In genomic region chr19:49929611-49930482, GRCh38 we compare ENCODE assay signal across 8 cellular contexts. TPM values are rescaled to one million over a fixed set of nuclear protein-coding genes. Genes with fewer than 3 reads are reported as not detected.
DNase-seq lines count a peak whose midpoint lies in the region; ATAC-seq and TF ChIP-seq lines count a peak whose summit lies in the region.

No MANE protein-coding gene starts in this region.

- peak overlapping the region; percentile 87 for H3K4me2 ChIP-seq in fibroblast of lung (ENCODE audit: extremely low read depth, insufficient read depth, low read length)

- H3K4me3 ChIP-seq in Peyer's patch (peak overlapping the region; percentile 71 to 93 (median 90)), fibroblast of lung (replicated peaks in 1 of 4; ENCODE audit: control extremely low read depth in 1 of 4, insufficient read depth in 1 of 4, low read depth in 3 of 4, low read length in 4 of 4) (peak overlapping the region; percentile 37 to 95 (median 84))
- H3K4me3 ChIP-seq in naive thymus-derived CD4-positive, alpha-beta T cell (ENCODE audit: low read length), result peak overlapping the region; percentile 100

- peak; percentile 64 for ATAC-seq in GM21786 (IDR thresholded peaks at IDR 0.05; ENCODE audit: unreplicated experiment)
- peak; percentile 92 for ATAC-seq in naive thymus-derived CD4-positive, alpha-beta T cell
- peak; percentile 94 for ATAC-seq in stimulated activated memory B cell treated with anti-CD40 and anti-IgM and Interleukin-4, amounts not matched to agents 10 μg/mL and 1 μg/mL and 100 μg/mL, for 72 hours

- peak overlapping the region; percentile 96 to 99 (median 97) for H3K27ac Mint-ChIP-seq in naive thymus-derived CD4-positive, alpha-beta T cell
- H3K27ac Mint-ChIP-seq in stimulated activated memory B cell treated with anti-CD40 and anti-IgM and Interleukin-4, amounts not matched to agents 10 μg/mL and 1 μg/mL and 100 μg/mL, for 72 hours, result peak overlapping the region; percentile 95

- H3K36me3 Mint-ChIP-seq in naive thymus-derived CD4-positive, alpha-beta T cell, result peaks cover 0 to 57% (median 11%) of the 10 kb centered on the region in 5 donors
- H3K36me3 Mint-ChIP-seq in stimulated activated memory B cell treated with anti-CD40 and anti-IgM and Interleukin-4, amounts not matched to agents 10 μg/mL and 1 μg/mL and 100 μg/mL, for 72 hours, result peaks cover 69% of the 10 kb centered on the region

- H4K20me1 ChIP-seq in fibroblast of lung (ENCODE audit: control insufficient read depth, extremely low read depth, insufficient read depth, low read length), result no peaks in the 10 kb centered on the region

- H3K27me3 ChIP-seq in Peyer's patch, result no peaks in the 10 kb centered on the region
- H3K27me3 ChIP-seq in fibroblast of lung (ENCODE audit: control insufficient read depth, insufficient read depth, low read length), result no peaks in the 10 kb centered on the region
- H3K27me3 ChIP-seq in naive thymus-derived CD4-positive, alpha-beta T cell (ENCODE audit: control insufficient read depth in 2 of 2, insufficient read depth in 2 of 2, low read length in 2 of 2), result no peaks in the 10 kb centered on the region

- DNase-seq in DMS79 (lab: John Stamatoyannopoulos, UW) (peak; percentile 91), Peyer's patch (peak; percentile 89 to 96 (median 94)), activated T-helper 1 cell treated with Interleukin-2 at 50 U/mL for 16 hours (ENCODE audit: low read depth) (peak; percentile 78), fibroblast of lung (ENCODE audit: low read depth in 2 of 2) (peak; percentile 94 to 98)
- DNase-seq in naive thymus-derived CD4-positive, alpha-beta T cell, result peak in 8 of 9 donors; percentile 88 to 97 (median 96)

- H3K36me3 ChIP-seq in KOPT-K1 (ENCODE audit: insufficient read depth, low read length) (peaks cover 31% of the 10 kb centered on the region), Peyer's patch (peaks cover 0 to 8% (median 0%) of the 10 kb centered on the region in 3 donors), fibroblast of lung (ENCODE audit: control insufficient read depth, insufficient read depth, low read length) (peaks cover 10% of the 10 kb centered on the region)
- peaks cover 0 to 18% (median 4%) of the 10 kb centered on the region in 3 experiments for H3K36me3 ChIP-seq in naive thymus-derived CD4-positive, alpha-beta T cell (ENCODE audit: control insufficient read depth in 2 of 3, insufficient read depth in 3 of 3, low read length in 3 of 3)

- peaks cover 0 to 24% (median 5%) of the 10 kb centered on the region in 4 donors for H3K4me1 ChIP-seq in Peyer's patch
- H3K4me1 ChIP-seq in fibroblast of lung (ENCODE audit: control insufficient read depth, extremely low read depth, insufficient read depth, low read length), result peaks cover 9% of the 10 kb centered on the region
- peaks cover 34 to 35% of the 10 kb centered on the region in 2 donors for H3K4me1 ChIP-seq in naive thymus-derived CD4-positive, alpha-beta T cell (ENCODE audit: control insufficient read depth in 2 of 2, insufficient read depth in 2 of 2, low read length in 2 of 2)

- peaks cover 38% of the 10 kb centered on the region for H3K79me2 ChIP-seq in fibroblast of lung (ENCODE audit: control insufficient read depth, insufficient read depth, low read length)

- peak overlapping the region; percentile 67 for H3K9ac ChIP-seq in fibroblast of lung (ENCODE audit: insufficient read depth, low read length)

- H3K27me3 Mint-ChIP-seq in naive thymus-derived CD4-positive, alpha-beta T cell, result peaks cover 0 to 3% (median 0%) of the 10 kb centered on the region in 5 donors
- H3K27me3 Mint-ChIP-seq in stimulated activated memory B cell treated with anti-CD40 and anti-IgM and Interleukin-4, amounts not matched to agents 10 μg/mL and 1 μg/mL and 100 μg/mL, for 72 hours, result no peaks in the 10 kb centered on the region

- H3K9me3 Mint-ChIP-seq in naive thymus-derived CD4-positive, alpha-beta T cell, result peaks cover 0 to 16% (median 3%) of the 10 kb centered on the region in 11 donors
- peaks cover 8% of the 10 kb centered on the region for H3K9me3 Mint-ChIP-seq in stimulated activated memory B cell treated with anti-CD40 and anti-IgM and Interleukin-4, amounts not matched to agents 10 μg/mL and 1 μg/mL and 100 μg/mL, for 72 hours

- H2AFZ ChIP-seq in fibroblast of lung (ENCODE audit: low read length), result peak overlapping the region; percentile 52

- TF ChIP-seq CTCF in Peyer's patch (IDR thresholded peaks at IDR 0.05) (peak in 3 of 6 experiments; percentile 30 to 37 (median 31)), fibroblast of lung (conservative IDR thresholded peaks at IDR 0.05 in 1 of 2, IDR thresholded peaks at IDR 0.05 in 1 of 2; ENCODE audit: low read depth in 1 of 2, low read length in 2 of 2) (peak in 1 of 2 donors; percentile 8)

- POLR2A ChIA-PET in naive thymus-derived CD4-positive, alpha-beta T cell (lab: Charles Lee), result interaction anchor here (0.6 to 3.7 kb wide), 18 partner anchors 8 to 875 kb away, joined by 3 to 30 read pairs (median 3); partner anchors contain the start of genes AKT1S1, IL4I1, PTOV1 and TBC1D17

- TF ChIP-seq POLR2A in Peyer's patch (IDR thresholded peaks at IDR 0.05), result peak; percentile 77 to 80

- CTCF ChIA-PET in naive thymus-derived CD4-positive, alpha-beta T cell (lab: Charles Lee), result interaction anchor here (0.6 to 2.1 kb wide), 3 partner anchors 9 to 54 kb away, joined by 3 to 6 read pairs (median 3); no protein-coding TSS in a partner anchor

- no peaks in the 10 kb centered on the region for H3K9me3 ChIP-seq in KOPT-K1 (ENCODE audit: insufficient read depth, low read length, poor library complexity, severe bottlenecking)
- no peaks in the 10 kb centered on the region for H3K9me3 ChIP-seq in Peyer's patch
- H3K9me3 ChIP-seq in fibroblast of lung (ENCODE audit: control insufficient read depth, insufficient read depth, low read depth, low read length), result no peaks in the 10 kb centered on the region
- H3K9me3 ChIP-seq in naive thymus-derived CD4-positive, alpha-beta T cell (ENCODE audit: control insufficient read depth in 2 of 3, low read length in 3 of 3), result no peaks in the 10 kb centered on the region

- peak overlapping the region; percentile 95 for H3K27ac ChIP-seq in KOPT-K1 (ENCODE audit: low read depth, low read length, poor library complexity, severe bottlenecking)
- H3K27ac ChIP-seq in Peyer's patch, result peak overlapping the region; percentile 89 to 92 (median 91)
- H3K27ac ChIP-seq in fibroblast of lung (ENCODE audit: insufficient read depth, low read length), result peak overlapping the region; percentile 79
- peak overlapping the region; percentile 99 for H3K27ac ChIP-seq in naive thymus-derived CD4-positive, alpha-beta T cell (ENCODE audit: low read depth, low read length)

- peaks cover 46 to 76% (median 68%) of the 10 kb centered on the region in 7 donors for H3K4me1 Mint-ChIP-seq in naive thymus-derived CD4-positive, alpha-beta T cell
- H3K4me1 Mint-ChIP-seq in stimulated activated memory B cell treated with anti-CD40 and anti-IgM and Interleukin-4, amounts not matched to agents 10 μg/mL and 1 μg/mL and 100 μg/mL, for 72 hours, result peaks cover 60% of the 10 kb centered on the region

- peak overlapping the region; percentile 95 to 100 (median 97) for H3K4me3 Mint-ChIP-seq in naive thymus-derived CD4-positive, alpha-beta T cell
- H3K4me3 Mint-ChIP-seq in stimulated activated memory B cell treated with anti-CD40 and anti-IgM and Interleukin-4, amounts not matched to agents 10 μg/mL and 1 μg/mL and 100 μg/mL, for 72 hours, result peak overlapping the region; percentile 90

- intact Hi-C loops in naive thymus-derived CD4-positive, alpha-beta T cell (cut with micrococcal nuclease), result loop anchor here (1.0 to 5.0 kb wide), 12 partner anchors 33 to 874 kb away; partner anchors contain the start of genes AKT1S1 (in 2 of the 2), TBC1D17 (in 2 of the 2), VRK3 (in 2 of the 2) and FUZ (in 1 of the 2)

RNA-seq across cellular contexts. Expression of gene NUP62, which starts 0.5 kb away (rescaled TPM):
- total RNA-seq in Peyer's patch (10 to 100 TPM; 40.0 to 54.5 (median 46.0) TPM), fibroblast of lung (14.9 and 20.8 TPM in 2 replicates)
- polyA plus RNA-seq in fibroblast of lung, result 8.9 and 17.0 TPM in 2 replicates
- 29.1 and 45.2 TPM in 2 replicates for polyA plus RNA-seq in fibroblast of lung (2012)
- 30.1 and 57.1 TPM in 2 replicates for polyA minus RNA-seq in fibroblast of lung (ENCODE audit: low replicate concordance)
- 100 to 1,000 TPM in 1 of 5 experiments, 10 to 100 TPM in 4; 26.9 to 130 (median 52.4) TPM for total RNA-seq in naive thymus-derived CD4-positive, alpha-beta T cell
- polyA plus RNA-seq in naive thymus-derived CD4-positive, alpha-beta T cell, result 10 to 100 TPM; 46.3 to 65.0 TPM

RNA-seq across cellular contexts. Expression of gene ATF5, which starts 0.8 kb away (rescaled TPM):
- total RNA-seq in Peyer's patch (10 to 100 TPM in 3 of 4 donors, 1 to 10 TPM in 1; 3.3 to 21.4 (median 18.2) TPM), fibroblast of lung (7.9 and 8.5 TPM in 2 replicates)
- polyA plus RNA-seq in fibroblast of lung, result 7.4 and 21.0 TPM in 2 replicates
- polyA plus RNA-seq in fibroblast of lung (2012), result 26.1 and 64.1 TPM in 2 replicates
- 4.9 and 8.3 TPM in 2 replicates for polyA minus RNA-seq in fibroblast of lung (ENCODE audit: low replicate concordance)
- total RNA-seq in naive thymus-derived CD4-positive, alpha-beta T cell, result 10 to 100 TPM in 3 of 5 experiments, 1 to 10 TPM in 2; 5.9 to 16.1 (median 14.9) TPM
- 1 to 10 TPM; 1.6 to 1.9 TPM for polyA plus RNA-seq in naive thymus-derived CD4-positive, alpha-beta T cell

RNA-seq across cellular contexts. Expression of gene SIGLEC11, which starts 31.1 kb away (rescaled TPM):
- total RNA-seq in Peyer's patch (1 to 10 TPM in 1 of 4 donors, under 1 TPM in 1, not detected in 2; 0.94 to 1.7 TPM), fibroblast of lung (not detected in 2 replicates)
- polyA plus RNA-seq in fibroblast of lung, result not detected in 2 replicates
- not detected in 2 replicates for polyA plus RNA-seq in fibroblast of lung (2012)
- not detected in 2 replicates for polyA minus RNA-seq in fibroblast of lung (ENCODE audit: low replicate concordance)
- 1 to 10 TPM in 1 of 5 experiments, under 1 TPM in 3, not detected in 1; 0.14 to 1.3 (median 0.39) TPM for total RNA-seq in naive thymus-derived CD4-positive, alpha-beta T cell
- polyA plus RNA-seq in naive thymus-derived CD4-positive, alpha-beta T cell, result not detected

RNA-seq across cellular contexts. Expression of gene IL4I1, which starts 33.2 kb away (rescaled TPM):
- total RNA-seq in Peyer's patch (not detected), fibroblast of lung (1.2 and 1.5 TPM in 2 replicates)
- polyA plus RNA-seq in fibroblast of lung, result 0.09 and 0.21 TPM in 2 replicates
- polyA plus RNA-seq in fibroblast of lung (2012), result 0.52 and 0.58 TPM in 2 replicates
- 0.79 TPM in 1 of 2 replicates, not detected in the other for polyA minus RNA-seq in fibroblast of lung (ENCODE audit: low replicate concordance)
- 1 to 10 TPM; 1.2 to 6.8 (median 1.9) TPM for total RNA-seq in naive thymus-derived CD4-positive, alpha-beta T cell
- polyA plus RNA-seq in naive thymus-derived CD4-positive, alpha-beta T cell, result not detected

RNA-seq across cellular contexts. Expression of gene TBC1D17, which starts 52.3 kb away (rescaled TPM):
- total RNA-seq in Peyer's patch (10 to 100 TPM; 22.8 to 83.3 (median 62.1) TPM), fibroblast of lung (10.0 and 19.5 TPM in 2 replicates)
- 32.5 and 34.2 TPM in 2 replicates for polyA plus RNA-seq in fibroblast of lung
- polyA plus RNA-seq in fibroblast of lung (2012), result 42.3 and 47.1 TPM in 2 replicates
- 111 and 165 TPM in 2 replicates for polyA minus RNA-seq in fibroblast of lung (ENCODE audit: low replicate concordance)
- 100 to 1,000 TPM in 1 of 5 experiments, 10 to 100 TPM in 4; 42.9 to 106 (median 53.0) TPM for total RNA-seq in naive thymus-derived CD4-positive, alpha-beta T cell
- 10 to 100 TPM; 11.6 to 22.2 TPM for polyA plus RNA-seq in naive thymus-derived CD4-positive, alpha-beta T cell

Comparison
In these comparisons a context has a peak if more than half of its experiments do, and no peak if none do; other contexts are left out.
1. Peak in every context shown above with its lines: DNase-seq, ATAC-seq, H3K4me3 ChIP-seq and H3K27ac ChIP-seq.